ENCODE assay signal across 19 cellular contexts in the genomic region with DNA sequence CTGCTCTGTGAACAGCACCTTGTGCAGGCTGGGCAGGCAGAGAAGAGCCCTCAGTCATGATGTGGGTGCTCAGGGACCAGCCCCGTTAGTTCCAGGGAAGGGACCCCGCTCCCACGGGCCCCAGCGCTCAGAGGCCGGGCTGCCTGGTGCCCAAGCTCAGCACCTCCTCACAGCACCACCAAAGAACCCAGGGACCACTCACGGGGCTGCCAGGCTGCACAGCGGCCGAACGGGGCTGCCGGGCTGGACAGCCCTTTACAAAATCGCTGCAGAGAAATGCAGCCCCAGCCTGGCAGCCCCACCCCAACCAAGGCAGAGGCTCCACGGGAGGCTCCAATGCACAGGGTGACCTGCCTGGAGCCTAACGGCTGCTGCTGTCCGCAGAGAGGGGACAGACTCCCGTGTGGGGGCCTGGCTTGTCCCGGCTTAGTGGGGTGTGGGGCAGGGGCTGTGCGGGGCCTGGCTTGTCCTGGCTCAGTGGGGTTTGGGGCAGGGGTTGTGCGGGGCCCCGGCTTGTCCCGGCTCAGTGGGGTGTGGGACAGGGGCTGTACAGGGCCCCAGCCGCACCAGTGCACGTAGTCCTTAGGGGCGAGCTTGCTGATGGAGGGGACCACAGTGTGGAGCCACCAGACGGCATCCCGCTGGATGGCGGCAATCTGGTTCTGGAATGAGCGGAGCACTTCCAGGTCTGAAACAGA. TPM values are rescaled to one million over a fixed set of nuclear protein-coding genes. Genes with fewer than 3 reads are reported as not detected.
A peak's percentile ranks its signal among the peaks of the same experiment; 100 is the strongest.
DNase-seq lines count a peak whose midpoint lies in the region; ATAC-seq, FAIRE-seq and TF ChIP-seq lines count a peak whose summit lies in the region.
"Had no signal": no experiment of that assay in that cellular context is flagged by ENCODE, and none has a peak within 500 bp of the region (broad histone marks: within the 10 kb centered on the region; RNA-seq: fewer than 3 reads in every experiment).

No MANE protein-coding gene starts in this region.

- intact Hi-C loops in CD4-positive, alpha-beta T cell (cut with DNase I, micrococcal nuclease), result no loop called here

- H3K79me1 ChIP-seq in H1 (ENCODE audit: low read depth, low read length), result no peaks in the 10 kb centered on the region; the same call in 1 of the 2 replicates

- WGBS in H1 (ENCODE audit: extremely low coverage in 1 of 2, insufficient coverage in 1 of 2, insufficient read length in 1 of 2, insufficient replicate concordance in 2 of 2, low coverage in 1 of 2, low lambda C conversion rate in 2 of 2, missing lambda C conversion rate in 1 of 2), 2 experiments, result 94% methylated on average over 19 of the region's 27 CpGs; no CpG with 5 or more reads in 1 of the 2 experiments

- no peak overlapping the region for H4K5ac ChIP-seq in H1 (ENCODE audit: insufficient read length, low read depth, low read length)

- H3K4me3 ChIP-seq in H1 (ENCODE audit: extremely low read depth in 1 of 4, insufficient read depth in 2 of 4, low read depth in 3 of 4, low read length in 4 of 4), result no peak overlapping the region
- H3K4me3 ChIP-seq: A549 had no signal

- no peak for TF ChIP-seq CTCF in CD4-positive, alpha-beta T cell (IDR thresholded peaks at IDR 0.05)
- TF ChIP-seq CTCF in H1 (IDR thresholded peaks at IDR 0.05; ENCODE audit: control extremely low read depth in 1 of 3, insufficient read depth in 1 of 3, low read depth in 1 of 3, low read length in 3 of 3) (no peak), GM20000 (IDR thresholded peaks at IDR 0.05; ENCODE audit: extremely low read depth, missing control alignments) (no peak)

- H3K4me2 ChIP-seq in H1 (ENCODE audit: insufficient read depth in 1 of 2, low read depth in 2 of 2, low read length in 2 of 2), result no peak overlapping the region
- H3K4me2 ChIP-seq: A549 had no signal

- H2BK12ac ChIP-seq in H1 (ENCODE audit: low read depth, low read length), result no peak overlapping the region

- no peak for FAIRE-seq in H1 (lab: Jason Lieb, UNC)
- FAIRE-seq in urothelium cell line (lab: Jason Lieb, UNC), result peak; percentile 50
- FAIRE-seq: A549, G401.6, GM19239 had no signal

- H3K18ac ChIP-seq in H1 (ENCODE audit: extremely low read depth, low read length), result no peak overlapping the region

- no peak overlapping the region for H2AK5ac ChIP-seq in H1 (ENCODE audit: low read depth, low read length)

- H2BK5ac ChIP-seq in H1 (ENCODE audit: low read depth, low read length), result no peak overlapping the region

- peak; percentile 24 for ATAC-seq in CD4-positive, alpha-beta T cell (ENCODE audit: poor library complexity)
- ATAC-seq in T-helper 17 cell, result peak; percentile 14
- ATAC-seq in HG02870 (IDR thresholded peaks at IDR 0.05; ENCODE audit: unreplicated experiment), result no peak
- ATAC-seq: CD8-positive, alpha-beta T cell had no signal

- H3K27ac Mint-ChIP-seq in CD4-positive, alpha-beta T cell, result no peak overlapping the region
- H3K27ac Mint-ChIP-seq in T-helper 17 cell, result no peak overlapping the region
- H3K27ac Mint-ChIP-seq: CD8-positive, alpha-beta T cell had no signal

- peaks cover 6 to 69% (median 40%) of the 10 kb centered on the region in 4 experiments; a peak in 7 of 8 replicates for H3K36me3 ChIP-seq in H1 (ENCODE audit: control insufficient read depth in 2 of 4, insufficient read depth in 4 of 4, low read length in 3 of 4)

- no peak for TF ChIP-seq POLR2A in H1 (IDR thresholded peaks at IDR 0.05; ENCODE audit: control extremely low read depth in 1 of 2, low read depth in 2 of 2, low read length in 2 of 2)

- H2BK20ac ChIP-seq in H1 (ENCODE audit: low read length), result no peak overlapping the region

- DNase-seq in CD4-positive, alpha-beta T cell, result no peak
- DNase-seq in T-helper 17 cell (no peak), H1 (ENCODE audit: low read depth in 1 of 2, low spot score in 2 of 2) (no peak), urothelium cell line (ENCODE audit: low spot score) (no peak), GM20000 (ENCODE audit: low spot score) (no peak), NCI-H524 treated with DMSO at 0.1 percent for 48 hours (lab: John Stamatoyannopoulos, UW) (no peak)
- DNase-seq: 8988T; C1 segment of cervical spinal cord; Caco-2; CD8-positive, alpha-beta T cell; DMS153; DND-41; GOT3; H7; HCEC 1CT had no signal

- H3K9me3 ChIP-seq in CD4-positive, alpha-beta T cell (ENCODE audit: control insufficient read depth, low read length), result no peaks in the 10 kb centered on the region
- H3K9me3 ChIP-seq in T-helper 17 cell (ENCODE audit: control insufficient read depth, low read length, poor library complexity, severe bottlenecking) (no peaks in the 10 kb centered on the region), H1 (ENCODE audit: insufficient read depth in 2 of 2, low read depth in 1 of 2, low read length in 1 of 2) (no peaks in the 10 kb centered on the region)
- H3K9me3 ChIP-seq: A549, Caco-2 had no signal

- no peak overlapping the region for H3K4me3 Mint-ChIP-seq in CD4-positive, alpha-beta T cell
- no peak overlapping the region for H3K4me3 Mint-ChIP-seq in T-helper 17 cell
- H3K4me3 Mint-ChIP-seq: CD8-positive, alpha-beta T cell had no signal

- no peak for TF ChIP-seq EP300 in H1 (IDR thresholded peaks at IDR 0.05; ENCODE audit: borderline replicate concordance in 1 of 2, low read depth in 2 of 2, low read length in 2 of 2)

- peaks cover 8 to 11% of the 10 kb centered on the region in 2 experiments for H4K20me1 ChIP-seq in H1 (replicated peaks in 1 of 2; ENCODE audit: control insufficient read depth in 1 of 2, insufficient read depth in 2 of 2, low read length in 2 of 2)

- H3K79me2 ChIP-seq in H1 (ENCODE audit: control insufficient read depth in 1 of 2, insufficient read depth in 2 of 2, low read length in 2 of 2), result no peaks in the 10 kb centered on the region

- H2AFZ ChIP-seq in H1 (ENCODE audit: low read length), result no peak overlapping the region

- H4K91ac ChIP-seq in H1 (replicated peaks; ENCODE audit: insufficient read length, low read length), result no peak overlapping the region

- H3K27me3 ChIP-seq in CD4-positive, alpha-beta T cell (ENCODE audit: control insufficient read depth, insufficient read depth, low read length), result no peaks in the 10 kb centered on the region
- H3K27me3 ChIP-seq in H1 (replicated peaks in 1 of 4; ENCODE audit: control insufficient read depth in 3 of 4, extremely low read depth in 1 of 4, insufficient read depth in 3 of 4, low read length in 3 of 4), result no peaks in the 10 kb centered on the region

- H3K4me1 Mint-ChIP-seq in CD4-positive, alpha-beta T cell (ENCODE audit: low read depth), result no peaks in the 10 kb centered on the region
- H3K4me1 Mint-ChIP-seq in T-helper 17 cell, result peaks cover 3% of the 10 kb centered on the region

- H3K56ac ChIP-seq in H1 (replicated peaks; ENCODE audit: insufficient read length, low read depth, low read length), result no peak overlapping the region

- H3K4me1 ChIP-seq in H1 (replicated peaks in 1 of 4; ENCODE audit: control insufficient read depth in 3 of 4, insufficient read depth in 4 of 4, low read length in 3 of 4), result no peaks in the 10 kb centered on the region
- H3K4me1 ChIP-seq: A549, Caco-2 had no signal

- H4K8ac ChIP-seq in H1 (ENCODE audit: extremely low read depth, insufficient read depth, low read length), result 0 out of 2 replicates have a peak overlapping the region, but pooled peaks have one; percentile 14

- H3K27ac ChIP-seq in CD4-positive, alpha-beta T cell (ENCODE audit: low read depth, low read length), result no peak overlapping the region
- no peak overlapping the region for H3K27ac ChIP-seq in H1 (ENCODE audit: low read depth, low read length)
- H3K27ac ChIP-seq: A549 had no signal

- H3K27me3 Mint-ChIP-seq in CD4-positive, alpha-beta T cell, result no peaks in the 10 kb centered on the region
- H3K27me3 Mint-ChIP-seq in T-helper 17 cell, result no peaks in the 10 kb centered on the region

- POLR2A ChIA-PET in CD4-positive, alpha-beta T cell (lab: Charles Lee), result no interaction called here
- POLR2A ChIA-PET in H1 (lab: Charles Lee; ENCODE audit: partially characterized antibody), result interaction anchor here (0.8 to 2.9 kb wide), 5 partner anchors 8 to 30 kb away, joined by 3 to 17 read pairs (median 8); a partner anchor contains a TSS

- no peaks in the 10 kb centered on the region for H3K9me3 Mint-ChIP-seq in CD4-positive, alpha-beta T cell
- H3K9me3 Mint-ChIP-seq: CD8-positive, alpha-beta T cell had no signal

- peaks cover 55% of the 10 kb centered on the region for H3K36me3 Mint-ChIP-seq in CD4-positive, alpha-beta T cell (ENCODE audit: low read depth)
- peaks cover 5% of the 10 kb centered on the region for H3K36me3 Mint-ChIP-seq in T-helper 17 cell (ENCODE audit: low read depth)

- no peak overlapping the region for H3K14ac ChIP-seq in H1 (ENCODE audit: insufficient read length)

- no peak overlapping the region for H2BK15ac ChIP-seq in H1 (ENCODE audit: low read length)

- H3K23ac ChIP-seq in H1 (ENCODE audit: insufficient read length), result no peak overlapping the region

- no peak overlapping the region for H3K9ac ChIP-seq in H1 (replicated peaks in 1 of 4; ENCODE audit: extremely low read depth in 1 of 4, low read depth in 3 of 4, low read length in 3 of 4)

- H3K4ac ChIP-seq in H1 (replicated peaks; ENCODE audit: insufficient read length, low read depth, low read length), result no peak overlapping the region

- no peak for TF ChIP-seq RAD21 in H1 (IDR thresholded peaks at IDR 0.05 in 1 of 2, conservative IDR thresholded peaks at IDR 0.05 in 1 of 2; ENCODE audit: low read depth in 2 of 2, low read length in 2 of 2)

- H2BK120ac ChIP-seq in H1 (replicated peaks; ENCODE audit: low read depth, low read length), result no peak overlapping the region

- CTCF ChIA-PET in CD4-positive, alpha-beta T cell (lab: Charles Lee), result no interaction called here
- CTCF ChIA-PET in H1 (lab: Charles Lee; ENCODE audit: partially characterized antibody), result interaction anchor here (2.0 kb wide), 1 partner anchor 21 kb away, joined by 6 read pairs; no protein-coding TSS in a partner anchor

- H3K23me2 ChIP-seq in H1 (ENCODE audit: low read depth, low read length), result no peaks in the 10 kb centered on the region

RNA-seq across cellular contexts. Expression of a gene that starts 9.2 kb away (rescaled TPM):
- total RNA-seq in CD4-positive, alpha-beta T cell, result 10 to 100 TPM; 91.0 to 91.5 TPM
- total RNA-seq in T-helper 17 cell, result 10 to 100 TPM; 88.2 to 89.4 TPM
- total RNA-seq in H1 (2021; fragmentation: NEBNext Ultra II Directional; extraction: Animal tissue kit (Norgen Biotek cat#: 25700)), result 104 and 116 TPM in 2 replicates
- 76.9 and 115 TPM in 2 replicates for polyA plus RNA-seq in H1 (2011; rRNA removed)
- polyA plus RNA-seq in H1 (2011; cell fraction: cytosol; rRNA removed), result 49.6 TPM
- polyA plus RNA-seq in H1 (2011; cell fraction: nucleus; rRNA removed), result 250 TPM
- polyA plus RNA-seq in H1 (2012, experiment 1 of 2), result 41.9 to 92.6 TPM (median 87.4 TPM) in 4 replicates
- polyA plus RNA-seq in H1 (2012, experiment 2 of 2), result 126 TPM
- polyA plus RNA-seq in H1 (2013, experiment 1 of 2), result 56.2 TPM
- polyA plus RNA-seq in H1 (2013, experiment 2 of 2), result 50.8 TPM
- polyA minus RNA-seq in H1 (2011; rRNA and poly(A)+ RNA removed), result 37.2 and 46.1 TPM in 2 replicates
- 61.9 TPM for polyA minus RNA-seq in H1 (2011; cell fraction: cytosol; rRNA and poly(A)+ RNA removed)
- 96.2 TPM for polyA minus RNA-seq in H1 (2011; cell fraction: nucleus; rRNA and poly(A)+ RNA removed)

RNA-seq across cellular contexts. Expression of a gene that starts 35.5 kb away (rescaled TPM):
- 10 to 100 TPM; 60.1 to 65.0 TPM for total RNA-seq in CD4-positive, alpha-beta T cell
- 10 to 100 TPM; 55.8 to 56.4 TPM for total RNA-seq in T-helper 17 cell
- 16.8 and 17.3 TPM in 2 replicates for total RNA-seq in H1 (2021; fragmentation: NEBNext Ultra II Directional; extraction: Animal tissue kit (Norgen Biotek cat#: 25700))
- polyA plus RNA-seq in H1 (2011; rRNA removed), result 5.5 and 6.9 TPM in 2 replicates
- polyA plus RNA-seq in H1 (2011; cell fraction: cytosol; rRNA removed), result 7.6 TPM
- polyA plus RNA-seq in H1 (2011; cell fraction: nucleus; rRNA removed), result 27.0 TPM
- polyA plus RNA-seq in H1 (2012, experiment 1 of 2), result 9.8 to 15.5 TPM (median 13.5 TPM) in 4 replicates
- 8.5 TPM for polyA plus RNA-seq in H1 (2012, experiment 2 of 2)
- 7.6 TPM for polyA plus RNA-seq in H1 (2013, experiment 1 of 2)
- 7.8 TPM for polyA plus RNA-seq in H1 (2013, experiment 2 of 2)
- polyA minus RNA-seq in H1 (2011; rRNA and poly(A)+ RNA removed), result 2.3 and 2.4 TPM in 2 replicates
- 8.1 TPM for polyA minus RNA-seq in H1 (2011; cell fraction: cytosol; rRNA and poly(A)+ RNA removed)
- polyA minus RNA-seq in H1 (2011; cell fraction: nucleus; rRNA and poly(A)+ RNA removed), result 7.7 TPM

RNA-seq across cellular contexts. Expression of a gene that starts 35.7 kb away (rescaled TPM):
- total RNA-seq in CD4-positive, alpha-beta T cell, result 1 to 10 TPM; 1.9 to 2.2 TPM
- total RNA-seq in T-helper 17 cell, result 1 to 10 TPM; 3.2 to 3.4 TPM
- total RNA-seq in H1 (2021; fragmentation: NEBNext Ultra II Directional; extraction: Animal tissue kit (Norgen Biotek cat#: 25700)), result 7.7 and 8.5 TPM in 2 replicates
- 5.3 and 7.4 TPM in 2 replicates for polyA plus RNA-seq in H1 (2011; rRNA removed)
- 7.2 TPM for polyA plus RNA-seq in H1 (2011; cell fraction: cytosol; rRNA removed)
- 64.5 TPM for polyA plus RNA-seq in H1 (2011; cell fraction: nucleus; rRNA removed)
- polyA plus RNA-seq in H1 (2012, experiment 1 of 2), result 4.7 to 12.0 TPM (median 11.0 TPM) in 4 replicates
- polyA plus RNA-seq in H1 (2012, experiment 2 of 2), result 4.4 TPM
- 8.1 TPM for polyA plus RNA-seq in H1 (2013, experiment 1 of 2)
- 6.8 TPM for polyA plus RNA-seq in H1 (2013, experiment 2 of 2)
- 8.8 and 9.6 TPM in 2 replicates for polyA minus RNA-seq in H1 (2011; rRNA and poly(A)+ RNA removed)
- 5.7 TPM for polyA minus RNA-seq in H1 (2011; cell fraction: cytosol; rRNA and poly(A)+ RNA removed)
- 14.6 TPM for polyA minus RNA-seq in H1 (2011; cell fraction: nucleus; rRNA and poly(A)+ RNA removed)
